8 cellular contexts compared by ENCODE assay signal in genomic region chr12:51262758-51263177, GRCh38. TPM values are rescaled to one million over a fixed set of nuclear protein-coding genes. Genes with fewer than 3 reads are reported as not detected.
DNase-seq lines count a peak whose midpoint lies in the region; ATAC-seq and TF ChIP-seq lines count a peak whose summit lies in the region.

No MANE protein-coding gene starts in this region.

- ATAC-seq in naive thymus-derived CD4-positive, alpha-beta T cell = peak; percentile 41
- ATAC-seq in HG03196 (IDR thresholded peaks at IDR 0.05; ENCODE audit: unreplicated experiment) (no peak), HG03175 (IDR thresholded peaks at IDR 0.05; ENCODE audit: unreplicated experiment) (no peak)

- H3K4me1 ChIP-seq in naive thymus-derived CD4-positive, alpha-beta T cell (ENCODE audit: control insufficient read depth in 2 of 2, insufficient read depth in 2 of 2, low read length in 2 of 2) = peaks cover 6 to 9% of the 10 kb centered on the region in 2 donors

- peak overlapping the region in 1 of 9 donors; percentile 8 for H3K27ac Mint-ChIP-seq in naive thymus-derived CD4-positive, alpha-beta T cell

- peak; percentile 23 for DNase-seq in activated CD4-positive, alpha-beta T cell treated with anti-CD3 and anti-CD28 coated beads for 1 hour
- DNase-seq in activated CD4-positive, alpha-beta T cell treated with anti-CD3 and anti-CD28 coated beads for 4 hours = no peak
- DNase-seq in NB4 (ENCODE audit: low read depth) (peak; percentile 72), astrocyte of the spinal cord (ENCODE audit: low read depth, low spot score) (peak; percentile 52), ureter (ENCODE audit: low spot score) (no peak)
- peak in 2 of 9 donors; percentile 15 to 21 for DNase-seq in naive thymus-derived CD4-positive, alpha-beta T cell

- H3K27me3 Mint-ChIP-seq in naive thymus-derived CD4-positive, alpha-beta T cell = peaks cover 0 to 4% (median 0%) of the 10 kb centered on the region in 5 donors

- POLR2A ChIA-PET in naive thymus-derived CD4-positive, alpha-beta T cell (lab: Charles Lee) = interaction anchor here (0.8 to 1.7 kb wide), 6 partner anchors 16 to 80 kb away, joined by 3 to 7 read pairs (median 4); partner anchors contain the start of gene DAZAP2

- H3K27me3 ChIP-seq in naive thymus-derived CD4-positive, alpha-beta T cell (ENCODE audit: control insufficient read depth in 2 of 2, insufficient read depth in 2 of 2, low read length in 2 of 2) = no peaks in the 10 kb centered on the region

- TF ChIP-seq CTCF in NB4 (IDR thresholded peaks at IDR 0.05; ENCODE audit: low read depth, low read length) (peak; percentile 41), astrocyte of the spinal cord (IDR thresholded peaks at IDR 0.05; ENCODE audit: low read depth, low read length) (peak; percentile 55)

- TF ChIP-seq POLR2A in NB4 (IDR thresholded peaks at IDR 0.05; ENCODE audit: extremely low read depth, insufficient read length) = no peak

- intact Hi-C loops in naive thymus-derived CD4-positive, alpha-beta T cell (cut with micrococcal nuclease) = loop anchor here in 1 of 2 donors (10.0 kb wide), 1 partner anchor 48 kb away; the partner anchor contains the start of gene POU6F1

- H3K27ac ChIP-seq in naive thymus-derived CD4-positive, alpha-beta T cell (ENCODE audit: low read depth, low read length) = no peak overlapping the region

- peaks cover 0 to 4% (median 0%) of the 10 kb centered on the region in 11 donors for H3K9me3 Mint-ChIP-seq in naive thymus-derived CD4-positive, alpha-beta T cell

- no peaks in the 10 kb centered on the region for H3K36me3 ChIP-seq in naive thymus-derived CD4-positive, alpha-beta T cell (ENCODE audit: control insufficient read depth in 2 of 3, insufficient read depth in 3 of 3, low read length in 3 of 3)

- no peak overlapping the region for H3K4me3 Mint-ChIP-seq in naive thymus-derived CD4-positive, alpha-beta T cell

- H3K4me3 ChIP-seq in NB4 (ENCODE audit: low read depth, low read length) (no peak overlapping the region), astrocyte of the spinal cord (ENCODE audit: low read depth, low read length) (no peak overlapping the region)
- no peak overlapping the region for H3K4me3 ChIP-seq in naive thymus-derived CD4-positive, alpha-beta T cell (ENCODE audit: low read length)

- in situ Hi-C loops in astrocyte of the spinal cord (cut with HindIII; ENCODE audit: low sequenced_read_pairs) = no loop called here

- CTCF ChIA-PET in naive thymus-derived CD4-positive, alpha-beta T cell (lab: Charles Lee) = interaction anchor here (0.5 to 3.3 kb wide), 8 partner anchors 10 to 1904 kb away, joined by 3 to 22 read pairs (median 3); partner anchors contain the start of gene POU6F1

- peaks cover 0 to 7% (median 6%) of the 10 kb centered on the region in 5 donors for H3K36me3 Mint-ChIP-seq in naive thymus-derived CD4-positive, alpha-beta T cell

- H3K9me3 ChIP-seq in naive thymus-derived CD4-positive, alpha-beta T cell (ENCODE audit: control insufficient read depth in 2 of 3, low read length in 3 of 3) = no peaks in the 10 kb centered on the region

- peaks cover 7 to 22% (median 19%) of the 10 kb centered on the region in 7 donors for H3K4me1 Mint-ChIP-seq in naive thymus-derived CD4-positive, alpha-beta T cell

RNA-seq across cellular contexts. Expression of gene SMAGP, which starts 7.4 kb away (rescaled TPM):
- total RNA-seq in naive thymus-derived CD4-positive, alpha-beta T cell = 1 to 10 TPM; 1.5 to 7.4 (median 4.2) TPM
- 10 to 100 TPM; 10.6 to 16.2 TPM for polyA plus RNA-seq in naive thymus-derived CD4-positive, alpha-beta T cell
- 52.7 TPM for total RNA-seq in ureter

RNA-seq across cellular contexts. Expression of gene DAZAP2, which starts 24.1 kb away (rescaled TPM):
- 100 to 1,000 TPM; 231 to 306 (median 271) TPM for total RNA-seq in naive thymus-derived CD4-positive, alpha-beta T cell
- polyA plus RNA-seq in naive thymus-derived CD4-positive, alpha-beta T cell = 1,000 to 10,000 TPM; 1,567 to 1,584 TPM
- total RNA-seq in ureter = 221 TPM

RNA-seq across cellular contexts. Expression of gene POU6F1, which starts 44.9 kb away (rescaled TPM):
- 10 to 100 TPM in 4 of 5 experiments, 1 to 10 TPM in 1; 5.1 to 85.5 (median 33.5) TPM for total RNA-seq in naive thymus-derived CD4-positive, alpha-beta T cell
- 1 to 10 TPM; 1.8 to 4.7 TPM for polyA plus RNA-seq in naive thymus-derived CD4-positive, alpha-beta T cell
- 19.8 TPM for total RNA-seq in ureter

Comparison
In these comparisons a context has a peak if more than half of its experiments do, and no peak if none do; other contexts are left out.
1. DNase-seq: peak in activated CD4-positive, alpha-beta T cell treated with anti-CD3 and anti-CD28 coated beads for 1 hour (single experiment), NB4 (single experiment) and astrocyte of the spinal cord (single experiment); none in activated CD4-positive, alpha-beta T cell treated with anti-CD3 and anti-CD28 coated beads for 4 hours (0 of 2) and ureter (single experiment).